Comparison of ENCODE assay signal across 8 cellular contexts in genomic region chr11:74988541-74989268, GRCh38. TPM values are rescaled to one million over a fixed set of nuclear protein-coding genes. Genes with fewer than 3 reads are reported as not detected.
DNase-seq lines count a peak whose midpoint lies in the region; ATAC-seq and TF ChIP-seq lines count a peak whose summit lies in the region.

Gene NEU3 (plus strand): TSS chr11:74988933. CDS start chr11:74989061, 128 bp downstream.

- H3K4me1 ChIP-seq in heart left ventricle = peaks cover 0 to 32% (median 10%) of the 10 kb centered on the region in 12 donors
- peaks cover 0 to 17% (median 3%) of the 10 kb centered on the region in 4 donors for H3K4me1 ChIP-seq in upper lobe of left lung

- POLR2A ChIA-PET in activated naive CD8-positive, alpha-beta T cell treated with anti-CD3 and anti-CD28 coated beads, Interleukin-2, amount 10 ng/mL, durations not matched to agents 7 days and 5 days (lab: Charles Lee) = interaction anchor here (0.6 to 1.8 kb wide), 7 partner anchors 11 to 340 kb away, joined by 3 to 7 read pairs (median 4); partner anchors contain the start of genes SPCS2 and XRRA1

- H3K9me3 ChIP-seq in heart left ventricle (no peaks in the 10 kb centered on the region), upper lobe of left lung (no peaks in the 10 kb centered on the region)

- intact Hi-C loops in heart left ventricle (cut with DNase I) (loop anchor here in 2 of 10 donors (5.0 kb wide), 2 partner anchors 36 to 41 kb away; partner anchors contain the start of genes SPCS2 (in 1 of the 2) and XRRA1 (in 1 of the 2)), posterior cingulate gyrus (cut with DNase I) (no loop called here)

- H3K9me3 Mint-ChIP-seq in activated naive CD8-positive, alpha-beta T cell treated with anti-CD3 and anti-CD28 coated beads, Interleukin-2, amount 10 ng/mL, durations not matched to agents 7 days and 5 days = no peaks in the 10 kb centered on the region

- H3K36me3 Mint-ChIP-seq in activated naive CD8-positive, alpha-beta T cell treated with anti-CD3 and anti-CD28 coated beads, Interleukin-2, amount 10 ng/mL, durations not matched to agents 7 days and 5 days = peaks cover under 1% of the 10 kb centered on the region

- H3K27ac ChIP-seq in heart left ventricle (peak within 1 kb of the TSS in 11 of 12 donors; percentile 1 to 86 (median 75)), upper lobe of left lung (peak within 1 kb of the TSS; percentile 57 to 87 (median 76))

- peak within 1 kb of the TSS; percentile 92 for H3K27ac Mint-ChIP-seq in activated naive CD8-positive, alpha-beta T cell treated with anti-CD3 and anti-CD28 coated beads, Interleukin-2, amount 10 ng/mL, durations not matched to agents 7 days and 5 days

- peaks cover 0 to 2% (median 0%) of the 10 kb centered on the region in 9 donors for H3K36me3 ChIP-seq in heart left ventricle
- H3K36me3 ChIP-seq in upper lobe of left lung = no peaks in the 10 kb centered on the region

- H3K4me1 Mint-ChIP-seq in activated naive CD8-positive, alpha-beta T cell treated with anti-CD3 and anti-CD28 coated beads, Interleukin-2, amount 10 ng/mL, durations not matched to agents 7 days and 5 days = peaks cover 17% of the 10 kb centered on the region

- WGBS in heart left ventricle, 4 donors = 1% methylated on average over 33 to 46 of the region's 46 CpGs
- WGBS in upper lobe of left lung, 2 donors = 0% methylated on average over 28 to 36 of the region's 46 CpGs

- H3K4me3 ChIP-seq in GM12864 (ENCODE audit: low read depth, low read length) (peak within 1 kb of the TSS; percentile 70), heart left ventricle (peak within 1 kb of the TSS; percentile 41 to 95 (median 81)), upper lobe of left lung (peak within 1 kb of the TSS; percentile 48 to 82 (median 72))

- TF ChIP-seq POLR2A in heart left ventricle (IDR thresholded peaks at IDR 0.05) = peak in 1 of 2 donors; percentile 22
- peak in 1 of 4 donors; percentile 62 for TF ChIP-seq POLR2A in upper lobe of left lung (IDR thresholded peaks at IDR 0.05)

- DNase-seq in GM12864 (ENCODE audit: low read depth) (peak; percentile 67), NCI-H1105 treated with DMSO at 0.1 percent for 48 hours (lab: John Stamatoyannopoulos, UW) (peak; percentile 88), SW 1271 (lab: John Stamatoyannopoulos, UW) (peak; percentile 82 to 91), heart left ventricle (peak; percentile 81 to 89 (median 82)), posterior cingulate gyrus (peak; percentile 58 to 95 (median 68)), upper lobe of left lung (peak; percentile 90 to 93)
- peak; percentile 82 for DNase-seq in activated naive CD8-positive, alpha-beta T cell treated with anti-CD3 and anti-CD28 coated beads, Interleukin-2, amount 10 ng/mL, durations not matched to agents 7 days and 5 days

- no peaks in the 10 kb centered on the region for H3K27me3 ChIP-seq in heart left ventricle
- no peaks in the 10 kb centered on the region for H3K27me3 ChIP-seq in upper lobe of left lung

- ATAC-seq in HG02642 (IDR thresholded peaks at IDR 0.05; ENCODE audit: poor library complexity, unreplicated experiment) = peak; percentile 87
- ATAC-seq in activated naive CD8-positive, alpha-beta T cell treated with anti-CD3 and anti-CD28 coated beads, Interleukin-2, amount 10 ng/mL, durations not matched to agents 7 days and 5 days (ENCODE audit: low read depth) = peak; percentile 98
- peak; percentile 89 to 97 (median 97) for ATAC-seq in heart left ventricle
- ATAC-seq in upper lobe of left lung (ENCODE audit: low FRiP score in 2 of 2) = peak; percentile 94 to 97

- TF ChIP-seq CTCF in GM12864 (IDR thresholded peaks at IDR 0.05; ENCODE audit: low read depth, low read length, missing control alignments) (no peak), heart left ventricle (IDR thresholded peaks at IDR 0.05) (no peak), upper lobe of left lung (IDR thresholded peaks at IDR 0.05) (no peak)

- TF ChIP-seq EP300 in upper lobe of left lung (IDR thresholded peaks at IDR 0.05) = no peak

- no peaks in the 10 kb centered on the region for H3K27me3 Mint-ChIP-seq in activated naive CD8-positive, alpha-beta T cell treated with anti-CD3 and anti-CD28 coated beads, Interleukin-2, amount 10 ng/mL, durations not matched to agents 7 days and 5 days

- H3K4me3 Mint-ChIP-seq in activated naive CD8-positive, alpha-beta T cell treated with anti-CD3 and anti-CD28 coated beads, Interleukin-2, amount 10 ng/mL, durations not matched to agents 7 days and 5 days = peak within 1 kb of the TSS; percentile 93

RNA-seq across cellular contexts. Expression of gene NEU3, which starts in this region (rescaled TPM):
- 10 to 100 TPM; 13.6 to 17.3 TPM for total RNA-seq in activated naive CD8-positive, alpha-beta T cell treated with anti-CD3 and anti-CD28 coated beads, Interleukin-2, amount 10 ng/mL, durations not matched to agents 7 days and 5 days
- total RNA-seq in heart left ventricle (10 to 100 TPM in 3 of 9 donors, 1 to 10 TPM in 6; 5.1 to 16.6 (median 7.7) TPM), upper lobe of left lung (10 to 100 TPM in 3 of 6 donors, 1 to 10 TPM in 3; 6.2 to 36.7 (median 11.5) TPM)
- 10 to 100 TPM in 1 of 2 donors, 1 to 10 TPM in 1; 6.0 to 14.1 TPM for polyA plus RNA-seq in heart left ventricle

Comparison
In these comparisons a context has a peak if more than half of its experiments do, and no peak if none do; other contexts are left out.
1. Peak in every context shown above with its lines: DNase-seq, ATAC-seq, H3K4me3 ChIP-seq and H3K27ac ChIP-seq.